25 cellular contexts compared by ENCODE assay signal in genomic region chr7:28217161-28217560, GRCh38.
"Had no signal": no experiment of that assay in that cellular context is flagged by ENCODE, and none has a peak within 500 bp of the region (broad histone marks: within the 10 kb centered on the region; RNA-seq: fewer than 3 reads in every experiment).

No MANE protein-coding gene starts in this region.

- H3K9me3 Mint-ChIP-seq: immature natural killer cell; naive thymus-derived CD8-positive, alpha-beta T cell; neural crest cell had no signal

- H3K27ac Mint-ChIP-seq: activated naive CD8-positive, alpha-beta T cell; activated T-cell treated with anti-CD3 and anti-CD28 coated beads, Interleukin-2, amount 50 U/mL, for 72 hours; immature natural killer cell; naive thymus-derived CD8-positive, alpha-beta T cell had no signal

- ATAC-seq: activated T-cell treated with anti-CD3 and anti-CD28 coated beads, Interleukin-2, amount 50 U/mL, for 72 hours; foreskin keratinocyte; heart left ventricle; left lung; lower lobe of right lung; naive thymus-derived CD8-positive, alpha-beta T cell; right lobe of liver; stimulated activated naive CD8-positive, alpha-beta T cell treated with anti-CD3 and anti-CD28 coated beads, Interleukin-15, Interleukin-2, amounts not matched to agents 100 U/mL and 50 U/mL, for 24 hours had no signal

- H3K36me3 Mint-ChIP-seq: activated naive CD8-positive, alpha-beta T cell; naive thymus-derived CD8-positive, alpha-beta T cell had no signal

- DNase-seq: activated CD4-positive, alpha-beta T cell treated with anti-CD3 and anti-CD28 coated beads for 4 hours; activated CD4-positive, alpha-beta T cell treated with anti-CD3 and anti-CD28 coated beads, Interleukin-2, amount 50 U/mL, for 4 hours; activated naive CD4-positive, alpha-beta T cell; activated T-cell treated with anti-CD3 and anti-CD28 coated beads for 4 hours; activated T-cell treated with anti-CD3 and anti-CD28 coated beads, Interleukin-2, amount 50 U/mL, for 72 hours; anterior cingulate cortex; dermis blood vessel endothelial cell; effector CD4-positive, alpha-beta T cell; foreskin keratinocyte; heart left ventricle; hypothalamus; immature natural killer cell; kidney; left lung; lower lobe of right lung; mesenchymal stem cell; naive thymus-derived CD8-positive, alpha-beta T cell; posterior cingulate gyrus; right lobe of liver; stimulated activated CD4-positive, alpha-beta T cell treated with anti-CD3 and anti-CD28 coated beads, Interleukin-2, amount 100 ng/mL, for 48 hours; stimulated activated naive CD8-positive, alpha-beta T cell treated with anti-CD3 and anti-CD28 coated beads, Interleukin-15, Interleukin-2, amounts not matched to agents 100 U/mL and 50 U/mL, for 24 hours; testis; transverse colon had no signal
